Comparison of ENCODE assay signal across 11 cellular contexts in the genomic region with DNA sequence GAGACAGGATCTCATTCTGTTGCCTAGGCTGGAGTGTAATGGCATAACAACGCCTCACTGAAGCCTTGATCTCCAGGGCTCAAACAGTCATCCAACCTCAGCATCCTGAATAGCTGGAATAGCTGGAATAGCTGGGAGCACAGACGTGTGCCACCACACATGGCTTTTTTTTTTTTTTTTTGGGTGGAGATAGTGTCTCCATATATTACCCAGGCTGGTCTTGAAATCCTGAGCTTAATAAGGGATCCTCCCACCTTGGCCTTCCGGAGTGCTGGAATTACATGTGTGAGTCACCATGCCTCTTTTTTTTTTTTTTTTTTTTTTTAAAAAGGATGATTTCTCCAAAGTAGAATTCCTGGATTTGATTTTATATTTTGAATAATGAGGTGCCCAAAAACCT.
DNase-seq lines count a peak whose midpoint lies in the region; ATAC-seq and TF ChIP-seq lines count a peak whose summit lies in the region.
"Had no signal": no experiment of that assay in that cellular context is flagged by ENCODE, and none has a peak within 500 bp of the region (broad histone marks: within the 10 kb centered on the region; RNA-seq: fewer than 3 reads in every experiment).

No MANE protein-coding gene starts in this region.

- TF ChIP-seq POLR2A in esophagus squamous epithelium (IDR thresholded peaks at IDR 0.05) = no peak

- H3K27ac ChIP-seq in esophagus squamous epithelium = peak overlapping the region in 1 of 4 donors; percentile 48
- H3K27ac ChIP-seq: testis had no signal

- no peaks in the 10 kb centered on the region for H3K9me3 ChIP-seq in esophagus squamous epithelium
- H3K9me3 ChIP-seq: testis had no signal

- intact Hi-C loops in esophagus squamous epithelium (cut with DNase I) = no loop called here

- peak; percentile 74 for DNase-seq in AG08395 (ENCODE audit: low spot score)
- DNase-seq in HT1080 (ENCODE audit: low read depth) = peak; percentile 100
- DNase-seq in cardiac fibroblast (ENCODE audit: low read depth in 2 of 2) = peak; percentile 83 to 95
- peak; percentile 98 for DNase-seq in kidney glomerular epithelial cell (lab: John Stamatoyannopoulos, UW)
- no peak for DNase-seq in activated CD4-positive, CD25-positive, alpha-beta regulatory T cell treated with anti-CD3 and anti-CD28 coated beads, Interleukin-2, amount 50 U/mL, for 72 hours
- DNase-seq in activated T-cell treated with anti-CD3 and anti-CD28 coated beads, Interleukin-2, amount 50 U/mL, for 1 hour = no peak
- no peak for DNase-seq in esophagus squamous epithelium (lab: John Stamatoyannopoulos, UW)
- DNase-seq: activated CD8-positive, alpha-beta T cell treated with anti-CD3 and anti-CD28 coated beads for 36 hours; RPMI8226; testis had no signal

- WGBS in esophagus squamous epithelium, 2 donors = 23 to 25% methylated on average over 3 of the region's 3 CpGs

- peaks cover 0 to 15% (median 0%) of the 10 kb centered on the region in 3 donors for H3K4me1 ChIP-seq in esophagus squamous epithelium
- H3K4me1 ChIP-seq: testis had no signal

- H3K27me3 ChIP-seq in esophagus squamous epithelium = no peaks in the 10 kb centered on the region
- H3K27me3 ChIP-seq: testis had no signal

- no peak for ATAC-seq in HG03571 (IDR thresholded peaks at IDR 0.05; ENCODE audit: unreplicated experiment)
- ATAC-seq: activated CD8-positive, alpha-beta T cell treated with anti-CD3 and anti-CD28 coated beads for 36 hours had no signal

- H3K4me3 ChIP-seq in cardiac fibroblast (replicated peaks in 1 of 2; ENCODE audit: low read depth in 2 of 2, low read length in 2 of 2) = no peak overlapping the region
- no peak overlapping the region for H3K4me3 ChIP-seq in esophagus squamous epithelium
- H3K4me3 ChIP-seq: testis had no signal

- TF ChIP-seq CTCF in cardiac fibroblast (IDR thresholded peaks at IDR 0.05; ENCODE audit: low read depth, low read length) (no peak), esophagus squamous epithelium (IDR thresholded peaks at IDR 0.05) (no peak)

- H3K36me3 ChIP-seq in esophagus squamous epithelium = peaks cover 0 to 73% (median 12%) of the 10 kb centered on the region in 3 donors

Comparison
In these comparisons a context has a peak if more than half of its experiments do, and no peak if none do; other contexts are left out.
1. DNase-seq: peak in AG08395 (single experiment), HT1080 (single experiment), cardiac fibroblast (2 of 2) and kidney glomerular epithelial cell (single experiment); none in activated CD4-positive, CD25-positive, alpha-beta regulatory T cell treated with anti-CD3 and anti-CD28 coated beads, Interleukin-2, amount 50 U/mL, for 72 hours (single experiment), activated T-cell treated with anti-CD3 and anti-CD28 coated beads, Interleukin-2, amount 50 U/mL, for 1 hour (single experiment) and esophagus squamous epithelium (single experiment).